ENCODE assay signal across 8 cellular contexts in genomic region chr9:92324889-92325268, GRCh38. TPM values are rescaled to one million over a fixed set of nuclear protein-coding genes. Genes with fewer than 3 reads are reported as not detected.
DNase-seq lines count a peak whose midpoint lies in the region; ATAC-seq, FAIRE-seq and TF ChIP-seq lines count a peak whose summit lies in the region.

No MANE protein-coding gene starts in this region.

- no peak for DNase-seq in GM19239 (ENCODE audit: insufficient read length, low spot score)
- peak; percentile 6 for DNase-seq in bronchial epithelial cell (ENCODE audit: low read depth)
- DNase-seq in lower lobe of right lung, result peak; percentile 68
- no peak for DNase-seq in upper lobe of left lung
- DNase-seq in activated CD4-positive, alpha-beta T cell treated with anti-CD3 and anti-CD28 coated beads for 48 hours, result no peak
- no peak for DNase-seq in GDM1 (lab: John Stamatoyannopoulos, UW)

- FAIRE-seq in GM19239 (lab: Jason Lieb, UNC), result peak; percentile 11
- FAIRE-seq in bronchial epithelial cell (lab: Jason Lieb, UNC), result no peak

- 1 to 2% methylated on average over 10 to 12 of the region's 12 CpGs for WGBS in upper lobe of left lung, 2 donors

- ATAC-seq in HG03457 (IDR thresholded peaks at IDR 0.05; ENCODE audit: unreplicated experiment) (peak; percentile 8), lower lobe of right lung (peak; percentile 60 to 72), upper lobe of left lung (ENCODE audit: low FRiP score in 2 of 2) (peak; percentile 72 to 77), HG02885 (IDR thresholded peaks at IDR 0.05; ENCODE audit: poor library complexity, unreplicated experiment) (no peak)

- H3K9me3 ChIP-seq in lower lobe of right lung (no peaks in the 10 kb centered on the region), upper lobe of left lung (no peaks in the 10 kb centered on the region)

- peak overlapping the region; percentile 92 for H3K4me3 ChIP-seq in bronchial epithelial cell (ENCODE audit: low read depth, low read length)
- H3K4me3 ChIP-seq in lower lobe of right lung, result peak overlapping the region; percentile 84
- peak overlapping the region; percentile 79 to 91 (median 86) for H3K4me3 ChIP-seq in upper lobe of left lung

- no peak for TF ChIP-seq POLR2A in upper lobe of left lung (IDR thresholded peaks at IDR 0.05)

- H3K27ac ChIP-seq in lower lobe of right lung (peak overlapping the region; percentile 99), upper lobe of left lung (peak overlapping the region; percentile 93 to 98 (median 97))

- H3K27me3 ChIP-seq in bronchial epithelial cell (ENCODE audit: control insufficient read depth, insufficient read depth, low read length) (no peaks in the 10 kb centered on the region), lower lobe of right lung (ENCODE audit: low read depth) (no peaks in the 10 kb centered on the region), upper lobe of left lung (no peaks in the 10 kb centered on the region)

- intact Hi-C loops in lower lobe of right lung (cut with DNase I), result no loop called here

- H3K4me1 ChIP-seq in lower lobe of right lung, result peaks cover 25% of the 10 kb centered on the region
- peaks cover 14 to 25% (median 20%) of the 10 kb centered on the region in 4 donors for H3K4me1 ChIP-seq in upper lobe of left lung

- no peak for TF ChIP-seq CTCF in bronchial epithelial cell (IDR thresholded peaks at IDR 0.05; ENCODE audit: insufficient read depth, low read length, severe bottlenecking)
- no peak for TF ChIP-seq CTCF in lower lobe of right lung (IDR thresholded peaks at IDR 0.05)
- TF ChIP-seq CTCF in upper lobe of left lung (IDR thresholded peaks at IDR 0.05), result no peak

- no peak for TF ChIP-seq EP300 in upper lobe of left lung (IDR thresholded peaks at IDR 0.05)

- H3K36me3 ChIP-seq in bronchial epithelial cell (ENCODE audit: control insufficient read depth, insufficient read depth, low read length), result peaks cover 8% of the 10 kb centered on the region
- peaks cover 34% of the 10 kb centered on the region for H3K36me3 ChIP-seq in lower lobe of right lung
- H3K36me3 ChIP-seq in upper lobe of left lung, result peaks cover 0 to 30% (median 20%) of the 10 kb centered on the region in 4 donors

RNA-seq across cellular contexts. Expression of gene NOL8, which starts 0.3 kb away (rescaled TPM):
- total RNA-seq in bronchial epithelial cell (15.7 and 19.7 TPM in 2 replicates), lower lobe of right lung (38.5 TPM), upper lobe of left lung (100 to 1,000 TPM in 1 of 6 donors, 10 to 100 TPM in 5; 22.1 to 107 (median 27.1) TPM)

RNA-seq across cellular contexts. Expression of gene CENPP, which starts 0.9 kb away (rescaled TPM):
- total RNA-seq in bronchial epithelial cell, result 0.38 and 1.3 TPM in 2 replicates
- total RNA-seq in lower lobe of right lung, result 4.3 TPM
- total RNA-seq in upper lobe of left lung, result 10 to 100 TPM in 1 of 6 donors, 1 to 10 TPM in 5; 2.9 to 17.8 (median 4.9) TPM

RNA-seq across cellular contexts. Expression of gene IARS1, which starts 31.4 kb away (rescaled TPM):
- total RNA-seq in bronchial epithelial cell, result 379 and 631 TPM in 2 replicates
- 74.2 TPM for total RNA-seq in lower lobe of right lung
- 100 to 1,000 TPM in 1 of 6 donors, 10 to 100 TPM in 5; 39.0 to 114 (median 71.9) TPM for total RNA-seq in upper lobe of left lung

Comparison
In these comparisons a context has a peak if more than half of its experiments do, and no peak if none do; other contexts are left out.
1. DNase-seq: peak in bronchial epithelial cell (single experiment) and lower lobe of right lung (single experiment); none in GM19239 (single experiment), upper lobe of left lung (0 of 2), activated CD4-positive, alpha-beta T cell treated with anti-CD3 and anti-CD28 coated beads for 48 hours (single experiment) and GDM1 (single experiment).
2. Peak in every context shown above with its lines, with median percentiles within 50 percentile points of each other: H3K4me3 ChIP-seq.